8 cellular contexts compared by ENCODE assay signal in the genomic region with DNA sequence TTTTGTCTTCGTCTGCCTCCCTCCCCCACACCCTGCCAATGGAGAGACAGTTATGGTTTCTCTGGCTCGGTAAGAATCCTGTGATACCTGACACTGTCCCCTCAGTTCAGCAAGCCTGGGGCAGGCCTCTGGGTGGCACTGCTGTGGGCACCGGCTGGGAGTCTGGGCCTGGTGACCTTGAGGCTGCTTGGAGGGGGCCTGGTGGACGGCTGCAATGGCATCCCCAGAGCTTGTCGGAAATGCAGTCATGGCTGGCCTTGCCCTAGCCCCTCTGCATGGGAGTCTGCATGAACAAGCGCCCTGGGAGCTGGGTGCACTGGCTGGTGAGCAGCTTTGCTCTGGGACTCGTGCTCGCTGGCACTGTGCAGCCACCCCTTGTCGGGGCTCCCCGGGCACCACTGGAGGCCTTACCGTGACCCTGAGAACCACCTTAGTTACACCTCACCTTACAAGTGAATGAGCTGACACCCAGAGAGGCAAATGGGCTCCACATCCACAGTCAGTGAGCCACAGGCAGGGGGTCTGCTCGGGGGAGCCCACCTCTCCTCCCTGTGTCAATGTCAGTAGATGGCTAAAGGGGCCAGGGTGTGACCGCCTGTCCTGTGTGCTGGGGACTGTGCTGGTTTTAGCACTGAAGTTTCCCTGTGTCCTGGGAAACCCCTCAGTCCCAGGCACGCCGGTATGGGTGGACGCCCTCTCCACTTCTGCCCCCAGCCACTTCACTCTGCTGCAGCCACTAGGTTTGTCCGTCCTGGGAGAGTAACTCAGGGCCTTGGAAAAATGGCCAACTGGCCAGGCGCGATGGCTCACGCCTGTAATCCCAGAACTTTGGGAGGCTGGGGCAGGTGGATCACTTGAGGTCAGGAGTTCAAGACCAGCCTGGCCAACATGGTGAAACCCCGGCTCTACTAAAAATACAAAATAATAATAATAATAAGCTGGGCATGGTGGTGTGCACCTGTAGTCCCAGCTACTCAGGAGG. TPM values are rescaled to one million over a fixed set of nuclear protein-coding genes. Genes with fewer than 3 reads are reported as not detected.
DNase-seq lines count a peak whose midpoint lies in the region; ATAC-seq, FAIRE-seq and TF ChIP-seq lines count a peak whose summit lies in the region.

No MANE protein-coding gene starts in this region.

- H3K4ac ChIP-seq in H1 (replicated peaks; ENCODE audit: insufficient read length, low read depth, low read length) = no peak overlapping the region

- no peak for TF ChIP-seq POLR2A in H1 (IDR thresholded peaks at IDR 0.05; ENCODE audit: control extremely low read depth in 1 of 2, low read depth in 2 of 2, low read length in 2 of 2)

- no peak overlapping the region for H2BK20ac ChIP-seq in H1 (ENCODE audit: low read length)

- no TSS peak for BruUV-seq in Calu3 (replicated peaks; lab: Mats Ljungman, UMichigan)

- no peaks in the 10 kb centered on the region; a peak in 1 of 4 replicates for H3K79me2 ChIP-seq in H1 (ENCODE audit: control insufficient read depth in 1 of 2, insufficient read depth in 2 of 2, low read length in 2 of 2)

- no peak overlapping the region for H2BK120ac ChIP-seq in H1 (replicated peaks; ENCODE audit: low read depth, low read length)

- H3K27me3 Mint-ChIP-seq in Calu3 (ENCODE audit: unreplicated experiment) (no peaks in the 10 kb centered on the region), nephron progenitor cell (ENCODE audit: low read depth, poor library complexity) (peaks cover under 1% of the 10 kb centered on the region)

- H3K14ac ChIP-seq in H1 (ENCODE audit: insufficient read length) = no peak overlapping the region

- H2BK12ac ChIP-seq in H1 (ENCODE audit: low read depth, low read length) = no peak overlapping the region

- CTCF ChIA-PET in Calu3 (lab: Charles Lee) (interaction anchor here (1.3 kb wide), 1 partner anchor 112 kb away, joined by 3 read pairs; no protein-coding TSS in a partner anchor), H1 (lab: Charles Lee; ENCODE audit: partially characterized antibody) (interaction anchor here (1.1 to 3.4 kb wide), 4 partner anchors 13 to 112 kb away, joined by 3 to 19 read pairs (median 4); no protein-coding TSS in a partner anchor)

- POLR2A ChIA-PET in H1 (lab: Charles Lee; ENCODE audit: partially characterized antibody) = no interaction called here

- no peak for TF ChIP-seq EP300 in H1 (IDR thresholded peaks at IDR 0.05; ENCODE audit: borderline replicate concordance in 1 of 2, low read depth in 2 of 2, low read length in 2 of 2)

- intact Hi-C loops in Calu3 (cut with micrococcal nuclease; ENCODE audit: unreplicated experiment) = no loop called here

- H3K27me3 ChIP-seq in H1 (replicated peaks in 1 of 4; ENCODE audit: control insufficient read depth in 3 of 4, extremely low read depth in 1 of 4, insufficient read depth in 3 of 4, low read length in 3 of 4) = no peaks in the 10 kb centered on the region

- no peak overlapping the region for H3K18ac ChIP-seq in H1 (ENCODE audit: extremely low read depth, low read length)

- H2AFZ ChIP-seq in H1 (ENCODE audit: low read length) = no peak overlapping the region

- TF ChIP-seq CTCF in Calu3 (IDR thresholded peaks at IDR 0.05; ENCODE audit: unreplicated experiment) (no peak), H1 (IDR thresholded peaks at IDR 0.05; ENCODE audit: control extremely low read depth in 1 of 3, insufficient read depth in 1 of 3, low read depth in 1 of 3, low read length in 3 of 3) (no peak), nephron progenitor cell (IDR thresholded peaks at IDR 0.05) (no peak)

- H2BK15ac ChIP-seq in H1 (ENCODE audit: low read length) = no peak overlapping the region

- H3K23me2 ChIP-seq in H1 (ENCODE audit: low read depth, low read length) = no peaks in the 10 kb centered on the region

- no peak overlapping the region for H3K4me2 ChIP-seq in H1 (ENCODE audit: insufficient read depth in 1 of 2, low read depth in 2 of 2, low read length in 2 of 2)

- no peaks in the 10 kb centered on the region; a peak in 1 of 8 replicates for H3K36me3 ChIP-seq in H1 (ENCODE audit: control insufficient read depth in 2 of 4, insufficient read depth in 4 of 4, low read length in 3 of 4)

- H3K9me3 Mint-ChIP-seq in Calu3 (ENCODE audit: low read depth, unreplicated experiment) (no peaks in the 10 kb centered on the region), nephron progenitor cell (no peaks in the 10 kb centered on the region)

- H3K9me3 ChIP-seq in H1 (ENCODE audit: insufficient read depth in 2 of 2, low read depth in 1 of 2, low read length in 1 of 2) = no peaks in the 10 kb centered on the region

- no peak for FAIRE-seq in H1 (lab: Jason Lieb, UNC)

- no peaks in the 10 kb centered on the region for H4K20me1 ChIP-seq in H1 (replicated peaks in 1 of 2; ENCODE audit: control insufficient read depth in 1 of 2, insufficient read depth in 2 of 2, low read length in 2 of 2)

- no peak overlapping the region for H2BK5ac ChIP-seq in H1 (ENCODE audit: low read depth, low read length)

- no peak overlapping the region for H3K27ac Mint-ChIP-seq in Calu3 (ENCODE audit: unreplicated experiment)
- H3K27ac Mint-ChIP-seq in nephron progenitor cell = no peak overlapping the region

- no peak overlapping the region for H3K56ac ChIP-seq in H1 (replicated peaks; ENCODE audit: insufficient read length, low read depth, low read length)

- TF ChIP-seq RAD21 in H1 (IDR thresholded peaks at IDR 0.05 in 1 of 2, conservative IDR thresholded peaks at IDR 0.05 in 1 of 2; ENCODE audit: low read depth in 2 of 2, low read length in 2 of 2) = no peak

- peak overlapping the region; percentile 1 for H4K91ac ChIP-seq in H1 (replicated peaks; ENCODE audit: insufficient read length, low read length)

- peak overlapping the region; percentile 88 for H4K8ac ChIP-seq in H1 (ENCODE audit: extremely low read depth, insufficient read depth, low read length)

- H3K4me1 Mint-ChIP-seq in Calu3 (ENCODE audit: low read depth, unreplicated experiment) (peaks cover 14% of the 10 kb centered on the region), nephron progenitor cell (peaks cover 52% of the 10 kb centered on the region)

- H3K36me3 Mint-ChIP-seq in Calu3 (ENCODE audit: insufficient read depth, unreplicated experiment) = peaks cover 61% of the 10 kb centered on the region
- H3K36me3 Mint-ChIP-seq in nephron progenitor cell (ENCODE audit: low read depth) = no peaks in the 10 kb centered on the region

- H3K27ac ChIP-seq in H1 (ENCODE audit: low read depth, low read length) = no peak overlapping the region

- peak overlapping the region; percentile 77 for H3K4me3 Mint-ChIP-seq in Calu3 (ENCODE audit: low read depth, unreplicated experiment)
- peak overlapping the region; percentile 20 for H3K4me3 Mint-ChIP-seq in nephron progenitor cell

- no peak overlapping the region for H3K4me3 ChIP-seq in H1 (ENCODE audit: extremely low read depth in 1 of 4, insufficient read depth in 2 of 4, low read depth in 3 of 4, low read length in 4 of 4)

- H4K5ac ChIP-seq in H1 (ENCODE audit: insufficient read length, low read depth, low read length) = no peak overlapping the region

- no peak for ATAC-seq in GM21360 (IDR thresholded peaks at IDR 0.05; ENCODE audit: unreplicated experiment)
- no peak for ATAC-seq in HG02970 (IDR thresholded peaks at IDR 0.05; ENCODE audit: low FRiP score, unreplicated experiment)

- no peak overlapping the region for H3K9ac ChIP-seq in H1 (replicated peaks in 1 of 4; ENCODE audit: extremely low read depth in 1 of 4, low read depth in 3 of 4, low read length in 3 of 4)

- H3K4me1 ChIP-seq in H1 (replicated peaks in 1 of 4; ENCODE audit: control insufficient read depth in 3 of 4, insufficient read depth in 4 of 4, low read length in 3 of 4) = peaks cover 0 to 18% (median 9%) of the 10 kb centered on the region in 4 experiments; a peak in 6 of 7 replicates

- no peak overlapping the region for H3K23ac ChIP-seq in H1 (ENCODE audit: insufficient read length)

- peak; percentile 45 for DNase-seq in Calu3
- DNase-seq in NCI-H69 (lab: John Stamatoyannopoulos, UW) = peak; percentile 26
- DNase-seq in H1 (ENCODE audit: low read depth in 1 of 2, low spot score in 2 of 2) = no peak
- no peak for DNase-seq in nephron progenitor cell
- no peak for DNase-seq in NCI-H1694 (lab: John Stamatoyannopoulos, UW)
- DNase-seq in stimulated activated CD4-positive, alpha-beta T cell treated with anti-CD3 and anti-CD28 coated beads, Interleukin-1b, Interleukin-23, amount 100 ng/mL, for 48 hours = no peak

- H3K79me1 ChIP-seq in H1 (ENCODE audit: low read depth, low read length) = no peaks in the 10 kb centered on the region

- 91% methylated on average over 20 of the region's 21 CpGs; no CpG with 5 or more reads in 1 of the 2 experiments for WGBS in H1 (ENCODE audit: extremely low coverage in 1 of 2, insufficient coverage in 1 of 2, insufficient read length in 1 of 2, insufficient replicate concordance in 2 of 2, low coverage in 1 of 2, low lambda C conversion rate in 2 of 2, missing lambda C conversion rate in 1 of 2), 2 experiments

- no peak overlapping the region; the same call in 1 of the 2 replicates for H2AK5ac ChIP-seq in H1 (ENCODE audit: low read depth, low read length)

RNA-seq across cellular contexts. Expression of gene LGALS3BP, which starts 1.4 kb away (rescaled TPM):
- 747 and 1,100 TPM in 2 replicates for total RNA-seq in Calu3 (2022)
- total RNA-seq in H1 (2021; fragmentation: NEBNext Ultra II Directional; extraction: Animal tissue kit (Norgen Biotek cat#: 25700)) = 53.8 and 56.1 TPM in 2 replicates
- polyA plus RNA-seq in H1 (2011; rRNA removed) = 61.6 and 87.5 TPM in 2 replicates
- polyA plus RNA-seq in H1 (2011; cell fraction: cytosol; rRNA removed) = 27.3 TPM
- polyA plus RNA-seq in H1 (2011; cell fraction: nucleus; rRNA removed) = 94.7 TPM
- 60.4 to 89.3 TPM (median 80.4 TPM) in 4 replicates for polyA plus RNA-seq in H1 (2012, experiment 1 of 2)
- polyA plus RNA-seq in H1 (2012, experiment 2 of 2) = 91.4 TPM
- polyA plus RNA-seq in H1 (2013, experiment 1 of 2) = 75.5 TPM
- polyA plus RNA-seq in H1 (2013, experiment 2 of 2) = 60.2 TPM
- polyA minus RNA-seq in H1 (2011; rRNA and poly(A)+ RNA removed) = 39.2 and 40.3 TPM in 2 replicates
- polyA minus RNA-seq in H1 (2011; cell fraction: cytosol; rRNA and poly(A)+ RNA removed) = 57.8 TPM
- 38.8 TPM for polyA minus RNA-seq in H1 (2011; cell fraction: nucleus; rRNA and poly(A)+ RNA removed)

RNA-seq across cellular contexts. Expression of gene CANT1, which starts 31.3 kb away (rescaled TPM):
- 95.7 and 115 TPM in 2 replicates for total RNA-seq in Calu3 (2022)
- 30.7 and 32.6 TPM in 2 replicates for total RNA-seq in H1 (2021; fragmentation: NEBNext Ultra II Directional; extraction: Animal tissue kit (Norgen Biotek cat#: 25700))
- polyA plus RNA-seq in H1 (2011; rRNA removed) = 23.0 and 28.3 TPM in 2 replicates
- 19.0 TPM for polyA plus RNA-seq in H1 (2011; cell fraction: cytosol; rRNA removed)
- polyA plus RNA-seq in H1 (2011; cell fraction: nucleus; rRNA removed) = 28.5 TPM
- polyA plus RNA-seq in H1 (2012, experiment 1 of 2) = 19.2 to 24.9 TPM (median 22.0 TPM) in 4 replicates
- 28.3 TPM for polyA plus RNA-seq in H1 (2012, experiment 2 of 2)
- polyA plus RNA-seq in H1 (2013, experiment 1 of 2) = 21.6 TPM
- 24.5 TPM for polyA plus RNA-seq in H1 (2013, experiment 2 of 2)
- 23.3 and 23.8 TPM in 2 replicates for polyA minus RNA-seq in H1 (2011; rRNA and poly(A)+ RNA removed)
- polyA minus RNA-seq in H1 (2011; cell fraction: cytosol; rRNA and poly(A)+ RNA removed) = 28.7 TPM
- 13.1 TPM for polyA minus RNA-seq in H1 (2011; cell fraction: nucleus; rRNA and poly(A)+ RNA removed)

RNA-seq across cellular contexts. Expression of gene C1QTNF1, which starts 45.7 kb away (rescaled TPM):
- total RNA-seq in Calu3 (2022) = 3.1 and 3.3 TPM in 2 replicates
- total RNA-seq in H1 (2021; fragmentation: NEBNext Ultra II Directional; extraction: Animal tissue kit (Norgen Biotek cat#: 25700)) = 2.5 and 3.5 TPM in 2 replicates
- 1.5 and 2.1 TPM in 2 replicates for polyA plus RNA-seq in H1 (2011; rRNA removed)
- 1.1 TPM for polyA plus RNA-seq in H1 (2011; cell fraction: cytosol; rRNA removed)
- 1.8 TPM for polyA plus RNA-seq in H1 (2011; cell fraction: nucleus; rRNA removed)
- polyA plus RNA-seq in H1 (2012, experiment 1 of 2) = 1.4 to 2.4 TPM (median 1.9 TPM) in 4 replicates
- polyA plus RNA-seq in H1 (2012, experiment 2 of 2) = 2.1 TPM
- polyA plus RNA-seq in H1 (2013, experiment 1 of 2) = 0.83 TPM
- 0.87 TPM for polyA plus RNA-seq in H1 (2013, experiment 2 of 2)
- 0.44 and 0.49 TPM in 2 replicates for polyA minus RNA-seq in H1 (2011; rRNA and poly(A)+ RNA removed)
- 0.95 TPM for polyA minus RNA-seq in H1 (2011; cell fraction: cytosol; rRNA and poly(A)+ RNA removed)
- 1.3 TPM for polyA minus RNA-seq in H1 (2011; cell fraction: nucleus; rRNA and poly(A)+ RNA removed)

RNA-seq across cellular contexts. Expression of gene TIMP2, which starts 53.1 kb away (rescaled TPM):
- 246 and 262 TPM in 2 replicates for total RNA-seq in Calu3 (2022)
- total RNA-seq in H1 (2021; fragmentation: NEBNext Ultra II Directional; extraction: Animal tissue kit (Norgen Biotek cat#: 25700)) = 42.7 and 43.3 TPM in 2 replicates
- polyA plus RNA-seq in H1 (2011; rRNA removed) = 18.2 and 21.5 TPM in 2 replicates
- polyA plus RNA-seq in H1 (2011; cell fraction: cytosol; rRNA removed) = 13.1 TPM
- polyA plus RNA-seq in H1 (2011; cell fraction: nucleus; rRNA removed) = 14.3 TPM
- 37.1 to 40.2 TPM (median 38.3 TPM) in 4 replicates for polyA plus RNA-seq in H1 (2012, experiment 1 of 2)
- polyA plus RNA-seq in H1 (2012, experiment 2 of 2) = 38.8 TPM
- polyA plus RNA-seq in H1 (2013, experiment 1 of 2) = 36.5 TPM
- polyA plus RNA-seq in H1 (2013, experiment 2 of 2) = 47.3 TPM
- polyA minus RNA-seq in H1 (2011; rRNA and poly(A)+ RNA removed) = 12.9 and 16.2 TPM in 2 replicates
- polyA minus RNA-seq in H1 (2011; cell fraction: cytosol; rRNA and poly(A)+ RNA removed) = 14.9 TPM
- 9.5 TPM for polyA minus RNA-seq in H1 (2011; cell fraction: nucleus; rRNA and poly(A)+ RNA removed)

Comparison
In these comparisons a context has a peak if more than half of its experiments do, and no peak if none do; other contexts are left out.
1. DNase-seq: peak in Calu3 (single experiment) and NCI-H69 (single experiment); none in H1 (0 of 2), nephron progenitor cell (single experiment), NCI-H1694 (single experiment) and stimulated activated CD4-positive, alpha-beta T cell treated with anti-CD3 and anti-CD28 coated beads, Interleukin-1b, Interleukin-23, amount 100 ng/mL, for 48 hours (single experiment).
2. RNA of gene LGALS3BP, which starts 1.4 kb away (total RNA-seq): 747 to 1,100 TPM in Calu3; 53.8 to 56.1 TPM in H1; every median in the first group is over 10 times any median in the second.